In genomic region chr4:26030780-26031179, GRCh38 we compare ENCODE assay signal across 2 cellular contexts.
TF ChIP-seq lines count a peak whose summit lies in the region.

No MANE protein-coding gene starts in this region.

TF ChIP-seq in GM23338, 12 proteins besides CTCF, POLR2A, EP300 and RAD21 (continued from another document):
- TF ChIP-seq ZNF462 (CRISPR knock-in tag; IDR thresholded peaks at IDR 0.05) (no peak), ZNF331 (CRISPR knock-in tag; IDR thresholded peaks at IDR 0.05; ENCODE audit: low read depth) (no peak), REST (IDR thresholded peaks at IDR 0.05; ENCODE audit: unreplicated experiment) (no peak), EZH2phosphoT487 (IDR thresholded peaks at IDR 0.05; ENCODE audit: unreplicated experiment) (no peak), POLR2AphosphoS5 (IDR thresholded peaks at IDR 0.05; ENCODE audit: low read depth) (no peak), NANOG (IDR thresholded peaks at IDR 0.05; ENCODE audit: borderline replicate concordance) (no peak), ZNF114 (CRISPR knock-in tag; IDR thresholded peaks at IDR 0.05) (no peak), ETS1 (IDR thresholded peaks at IDR 0.05) (no peak), STAT1 (IDR thresholded peaks at IDR 0.05; ENCODE audit: unreplicated experiment) (no peak), JUNB (IDR thresholded peaks at IDR 0.05; ENCODE audit: unreplicated experiment) (no peak), CREB1 (CRISPR knock-in tag; IDR thresholded peaks at IDR 0.05; ENCODE audit: low read depth) (no peak)
TF ChIP-seq in GM23338: peak in this region for 0.

TF ChIP-seq in GM12878, 131 proteins besides CTCF, POLR2A, EP300 and RAD21 (continued from another document):
- TF ChIP-seq IKZF2 (IDR thresholded peaks at IDR 0.05), result no peak; a peak in 1 of 4 replicates
- TF ChIP-seq ZBTB40 (IDR thresholded peaks at IDR 0.05; ENCODE audit: borderline replicate concordance), result no peak
- no peak for TF ChIP-seq IRF4 (IDR thresholded peaks at IDR 0.05; ENCODE audit: low read depth, low read length)
- TF ChIP-seq SREBF1 (IDR thresholded peaks at IDR 0.05; ENCODE audit: low read length), result no peak
- no peak for TF ChIP-seq TCF12 (IDR thresholded peaks at IDR 0.05; ENCODE audit: low read depth, low read length)
- no peak for TF ChIP-seq ZNF274 (IDR thresholded peaks at IDR 0.05; ENCODE audit: insufficient read depth, insufficient read length)
- peak; percentile 29; the same call in 1 of the 2 replicates for TF ChIP-seq SPI1 (IDR thresholded peaks at IDR 0.05; ENCODE audit: borderline replicate concordance, insufficient read depth, low read depth, low read length)
- TF ChIP-seq FOXK2 (IDR thresholded peaks at IDR 0.05), result no peak
- TF ChIP-seq HDAC2 (IDR thresholded peaks at IDR 0.05), result no peak
- TF ChIP-seq JUNB (IDR thresholded peaks at IDR 0.05), result no peak
- no peak for TF ChIP-seq BRCA1 (IDR thresholded peaks at IDR 0.05; ENCODE audit: low read depth, low read length)
TF ChIP-seq in GM12878: peak in this region for 2.
